17 cellular contexts compared by ENCODE assay signal in genomic region chr9:110894731-110895130, GRCh38.
"Had no signal": no experiment of that assay in that cellular context is flagged by ENCODE, and none has a peak within 500 bp of the region (broad histone marks: within the 10 kb centered on the region; RNA-seq: fewer than 3 reads in every experiment).

No MANE protein-coding gene starts in this region.

- H3K4me3 ChIP-seq: adrenal gland, colonic mucosa, left lung, vagina had no signal

- H3K27ac Mint-ChIP-seq: activated naive CD4-positive, alpha-beta T cell treated with anti-CD3 and anti-CD28 coated beads, Interleukin-2, amount 50 U/mL, for 24 hours; T-cell had no signal

- H3K4me1 Mint-ChIP-seq: activated naive CD4-positive, alpha-beta T cell treated with anti-CD3 and anti-CD28 coated beads, Interleukin-2, amount 50 U/mL, for 24 hours; central memory CD8-positive, alpha-beta T cell; T-cell had no signal

- H3K36me3 ChIP-seq: adrenal gland, colonic mucosa, left lung, vagina, WERI-Rb-1 had no signal

- H3K4me1 ChIP-seq: adrenal gland, colonic mucosa had no signal

- DNase-seq: activated CD4-positive, alpha-beta T cell treated with anti-CD3 and anti-CD28 coated beads for 1 hour; activated CD4-positive, alpha-beta T cell treated with anti-CD3 and anti-CD28 coated beads, Interleukin-2, amount 50 U/mL, for 1 hour; activated gamma-delta T cell treated with Interleukin-2 at 50 U/mL for 16 hours; activated T-cell treated with anti-CD3 and anti-CD28 coated beads, Interleukin-2, amount 50 U/mL, for 1 hour; colonic mucosa; occipital lobe; stimulated activated CD4-positive, alpha-beta T cell treated with anti-CD3 and anti-CD28 coated beads, Interleukin-4, amount 100 ng/mL, for 4 hours; stimulated activated naive CD8-positive, alpha-beta T cell treated with anti-CD3 and anti-CD28 coated beads, Interleukin-15, Interleukin-2, amounts not matched to agents 100 U/mL and 50 U/mL, for 24 hours; T-cell; trophoblast cell; WERI-Rb-1 had no signal

- H3K36me3 Mint-ChIP-seq: activated naive CD4-positive, alpha-beta T cell treated with anti-CD3 and anti-CD28 coated beads, Interleukin-2, amount 50 U/mL, for 24 hours; T-cell had no signal

- ATAC-seq: stimulated activated naive CD8-positive, alpha-beta T cell treated with anti-CD3 and anti-CD28 coated beads, Interleukin-15, Interleukin-2, amounts not matched to agents 100 U/mL and 50 U/mL, for 24 hours; T-cell had no signal

- H3K27me3 Mint-ChIP-seq: central memory CD8-positive, alpha-beta T cell; T-cell had no signal

- H3K27ac ChIP-seq: colonic mucosa, WERI-Rb-1 had no signal

- H3K27me3 ChIP-seq: adrenal gland, colonic mucosa, left lung, vagina had no signal

- H3K4me3 Mint-ChIP-seq: activated naive CD4-positive, alpha-beta T cell treated with anti-CD3 and anti-CD28 coated beads, Interleukin-2, amount 50 U/mL, for 24 hours; central memory CD8-positive, alpha-beta T cell; neural crest cell; T-cell had no signal

- H3K9me3 ChIP-seq: adrenal gland, colonic mucosa, left lung, vagina had no signal
